1 cellular context compared by ENCODE assay signal in genomic region chr15:63194291-63194681, GRCh38.
TF ChIP-seq lines count a peak whose summit lies in the region.

No MANE protein-coding gene starts in this region.

TF ChIP-seq in WTC11, 78 proteins besides CTCF, POLR2A, EP300 and RAD21 (continued from another document):
- TF ChIP-seq ESRRA (CRISPR knock-in tag; IDR thresholded peaks at IDR 0.05; ENCODE audit: borderline replicate concordance) (no peak), ELF4 (CRISPR knock-in tag; IDR thresholded peaks at IDR 0.05; ENCODE audit: low read depth) (no peak), CDX4 (CRISPR knock-in tag; IDR thresholded peaks at IDR 0.05; ENCODE audit: borderline replicate concordance) (no peak), JAZF1 (CRISPR knock-in tag; IDR thresholded peaks at IDR 0.05) (no peak), HMGA2 (CRISPR knock-in tag; IDR thresholded peaks at IDR 0.05) (no peak), CREM (CRISPR knock-in tag; IDR thresholded peaks at IDR 0.05) (no peak), TEAD1 (CRISPR knock-in tag; IDR thresholded peaks at IDR 0.05) (no peak), ZNF416 (CRISPR knock-in tag; IDR thresholded peaks at IDR 0.05) (no peak)
- TF ChIP-seq, protein P1, sequence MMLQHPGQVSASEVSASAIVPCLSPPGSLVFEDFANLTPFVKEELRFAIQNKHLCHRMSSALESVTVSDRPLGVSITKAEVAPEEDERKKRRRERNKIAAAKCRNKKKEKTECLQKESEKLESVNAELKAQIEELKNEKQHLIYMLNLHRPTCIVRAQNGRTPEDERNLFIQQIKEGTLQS (CRISPR knock-in tag; conservative IDR thresholded peaks at IDR 0.05), result no peak
